ENCODE assay signal across 8 cellular contexts in genomic region chr22:49789289-49790141, GRCh38. TPM values are rescaled to one million over a fixed set of nuclear protein-coding genes. Genes with fewer than 3 reads are reported as not detected.
A peak's percentile ranks its signal among the peaks of the same experiment; 100 is the strongest.
DNase-seq lines count a peak whose midpoint lies in the region; ATAC-seq and TF ChIP-seq lines count a peak whose summit lies in the region.

No MANE protein-coding gene starts in this region.

- no peaks in the 10 kb centered on the region for H3K27me3 Mint-ChIP-seq in activated T-cell treated with anti-CD3 and anti-CD28 coated beads, Interleukin-2, amount 50 U/mL, for 4 hours (ENCODE audit: low read depth)

- H3K27me3 ChIP-seq in IMR-90 (ENCODE audit: control insufficient read depth, insufficient read depth, low read length), result no peaks in the 10 kb centered on the region

- H2AK9ac ChIP-seq in IMR-90 (replicated peaks; ENCODE audit: low read depth, low read length, poor library complexity), result peak overlapping the region; percentile 23

- TF ChIP-seq POLR2A in IMR-90 (IDR thresholded peaks at IDR 0.05; ENCODE audit: low read depth, low read length), result no peak

- no peak overlapping the region for H3K18ac ChIP-seq in IMR-90 (ENCODE audit: low read depth, low read length)

- H2BK20ac ChIP-seq in IMR-90 (ENCODE audit: low read depth, low read length), result no peak overlapping the region

- peaks cover 68% of the 10 kb centered on the region for H3K36me3 ChIP-seq in IMR-90 (ENCODE audit: control insufficient read depth, insufficient read depth, low read length)

- no peak overlapping the region for H3K23ac ChIP-seq in IMR-90 (ENCODE audit: low read depth, low read length)

- peak overlapping the region; percentile 23; the same call in 1 of the 2 replicates for H3K4me2 ChIP-seq in IMR-90 (ENCODE audit: low read depth, low read length)

- CTCF ChIA-PET in IMR-90 (lab: Yijun Ruan, JAX), result no interaction called here

- DNase-seq in IMR-90 (peak; percentile 45), left cardiac atrium (peak; percentile 59), OCI-M1 (lab: John Stamatoyannopoulos, UW) (no peak), anterior cingulate cortex (lab: John Stamatoyannopoulos, UW) (no peak), NCI-H1436 (lab: John Stamatoyannopoulos, UW) (no peak)
- no peak for DNase-seq in activated T-cell treated with anti-CD3 and anti-CD28 coated beads, Interleukin-2, amount 50 U/mL, for 4 hours
- peak; percentile 16 for DNase-seq in stimulated activated CD8-positive, alpha-beta memory T cell treated with anti-CD3 and anti-CD28 coated beads, Interleukin-12 subunit alpha, Interleukin-12 subunit beta, amount 100 ng/mL, for 24 hours (ENCODE audit: extremely low read depth)

- H3K4me1 ChIP-seq in IMR-90 (ENCODE audit: control insufficient read depth, insufficient read depth, low read length), result peaks cover 14% of the 10 kb centered on the region

- peaks cover 50% of the 10 kb centered on the region for H3K4me1 Mint-ChIP-seq in activated T-cell treated with anti-CD3 and anti-CD28 coated beads, Interleukin-2, amount 50 U/mL, for 4 hours (ENCODE audit: low read depth)

- no peaks in the 10 kb centered on the region for H3K9me3 ChIP-seq in IMR-90 (ENCODE audit: control insufficient read depth, insufficient read depth, low read length)

- H3K56ac ChIP-seq in IMR-90 (ENCODE audit: extremely low read depth, insufficient read depth, low read length), result no peak overlapping the region

- dilution Hi-C loops in IMR-90 (cut with HindIII; ENCODE audit: low sequenced_read_pairs, unreplicated experiment), result no loop called here

- H3K9me3 Mint-ChIP-seq in activated T-cell treated with anti-CD3 and anti-CD28 coated beads, Interleukin-2, amount 50 U/mL, for 4 hours, result no peaks in the 10 kb centered on the region

- WGBS in IMR-90 (ENCODE audit: extremely low coverage in 2 of 2, insufficient read length in 1 of 2), 2 experiments, result 92% methylated on average over 12 of the region's 26 CpGs; no CpG with 5 or more reads in 1 of the 2 experiments

- no peak for TF ChIP-seq RAD21 in IMR-90 (IDR thresholded peaks at IDR 0.05; ENCODE audit: low read length)

- peaks cover 35% of the 10 kb centered on the region for H3K36me3 Mint-ChIP-seq in activated T-cell treated with anti-CD3 and anti-CD28 coated beads, Interleukin-2, amount 50 U/mL, for 4 hours (ENCODE audit: insufficient read depth)

- peak overlapping the region; percentile 32; the same call in 1 of the 2 replicates for H3K27ac ChIP-seq in IMR-90 (ENCODE audit: insufficient read depth, low read length)

- H2AK5ac ChIP-seq in IMR-90 (ENCODE audit: low read depth, low read length), result no peak overlapping the region

- H2AFZ ChIP-seq in IMR-90 (replicated peaks; ENCODE audit: low read length, poor library complexity), result no peak overlapping the region

- H3K14ac ChIP-seq in IMR-90 (replicated peaks; ENCODE audit: low read depth, low read length), result 0 out of 2 replicates have a peak overlapping the region, but pooled peaks have one; percentile 12

- no peak for TF ChIP-seq CTCF in IMR-90 (conservative IDR thresholded peaks at IDR 0.05; ENCODE audit: low read depth, low read length)

- no TSS peak for BruUV-seq in IMR-90 (replicated peaks; lab: Mats Ljungman, UMichigan)

- H4K20me1 ChIP-seq in IMR-90 (ENCODE audit: insufficient read depth, low read length), result peaks cover 88% of the 10 kb centered on the region

- no peak overlapping the region for H2BK5ac ChIP-seq in IMR-90 (ENCODE audit: low read depth, low read length, poor library complexity, severe bottlenecking)

- intact Hi-C loops in IMR-90 (cut with micrococcal nuclease), result no loop called here
- intact Hi-C loops in left cardiac atrium (cut with DNase I), result loop anchor here (10.0 kb wide), 2 partner anchors 45 to 125 kb away; partner anchors contain the start of genes ALG12 (in 1 of the 2) and CRELD2 (in 1 of the 2)

- ATAC-seq in IMR-90 (ENCODE audit: low read depth) (peak; percentile 75), left cardiac atrium (peak; percentile 52 to 55), HG02840 (IDR thresholded peaks at IDR 0.05; ENCODE audit: low FRiP score, unreplicated experiment) (no peak)
- ATAC-seq in activated T-cell treated with anti-CD3 and anti-CD28 coated beads, Interleukin-2, amount 50 U/mL, for 4 hours, result peak; percentile 77 to 88

- H3K4ac ChIP-seq in IMR-90 (ENCODE audit: low read depth, low read length), result no peak overlapping the region

- H3K9me1 ChIP-seq in IMR-90 (ENCODE audit: insufficient read depth, low read length), result no peaks in the 10 kb centered on the region; the same call in 1 of the 2 replicates

- no peak overlapping the region for H3K4me3 ChIP-seq in IMR-90 (ENCODE audit: insufficient read depth, low read depth, low read length)

- no peak overlapping the region for H4K5ac ChIP-seq in IMR-90 (ENCODE audit: low read depth, low read length)

- no peak overlapping the region for H4K91ac ChIP-seq in IMR-90 (ENCODE audit: insufficient read depth, low read depth, low read length)

- peaks cover 25 to 83% of the 10 kb centered on the region in 2 experiments for H3K79me1 ChIP-seq in IMR-90 (ENCODE audit: low read depth in 1 of 2, low read length in 2 of 2)

- in situ Hi-C loops in IMR-90 (cut with MboI; ENCODE audit: low sequenced_read_pairs), result no loop called here

- no peak overlapping the region for H2BK15ac ChIP-seq in IMR-90 (ENCODE audit: low read depth, low read length)

- no peak overlapping the region for H2BK120ac ChIP-seq in IMR-90 (ENCODE audit: low read depth, low read length)

- POLR2A ChIA-PET in IMR-90 (lab: Charles Lee; ENCODE audit: unreplicated experiment), result no interaction called here

- peak overlapping the region; percentile 66 for H3K4me3 Mint-ChIP-seq in activated T-cell treated with anti-CD3 and anti-CD28 coated beads, Interleukin-2, amount 50 U/mL, for 4 hours

- no peak overlapping the region for H4K8ac ChIP-seq in IMR-90 (ENCODE audit: low read depth in 2 of 2, low read length in 2 of 2)

- no peak overlapping the region for H3K9ac ChIP-seq in IMR-90 (ENCODE audit: low read depth, low read length)

TF ChIP-seq in IMR-90, 13 proteins besides CTCF, POLR2A, EP300 and RAD21:
- peak; percentile 73; the same call in 1 of the 2 replicates for TF ChIP-seq MAZ (IDR thresholded peaks at IDR 0.05; ENCODE audit: borderline replicate concordance, low read depth, low read length)
- TF ChIP-seq NFE2L2 (IDR thresholded peaks at IDR 0.05; ENCODE audit: low read depth, low read length), result no peak
- no peak for TF ChIP-seq FOS (IDR thresholded peaks at IDR 0.05; ENCODE audit: low read depth, low read length)
- peak; percentile 74 for TF ChIP-seq CEBPB (IDR thresholded peaks at IDR 0.05; ENCODE audit: low read depth, low read length)

RNA-seq across cellular contexts. Expression of gene BRD1, which starts 38.2 kb away (rescaled TPM):
- 10.0 and 10.8 TPM in 2 replicates for total RNA-seq in IMR-90 (2012; rRNA removed)
- polyA plus RNA-seq in IMR-90 (2012; rRNA removed), result 9.4 and 10.6 TPM in 2 replicates
- 8.0 and 8.3 TPM in 2 replicates for polyA plus RNA-seq in IMR-90 (2012; cell fraction: cytosol; rRNA removed)
- polyA plus RNA-seq in IMR-90 (2012; cell fraction: nucleus; rRNA removed; ENCODE audit: low replicate concordance), result 42.9 and 49.7 TPM in 2 replicates
- 10 to 100 TPM; 26.8 to 34.9 (median 32.3) TPM for total RNA-seq in activated T-cell treated with anti-CD3 and anti-CD28 coated beads, Interleukin-2, amount 50 U/mL, for 4 hours
- total RNA-seq in left cardiac atrium, result 10 to 100 TPM; 17.8 to 19.6 TPM

Comparison
In these comparisons a context has a peak if more than half of its experiments do, and no peak if none do; other contexts are left out.
1. DNase-seq: peak in IMR-90 (single experiment), left cardiac atrium (single experiment) and stimulated activated CD8-positive, alpha-beta memory T cell treated with anti-CD3 and anti-CD28 coated beads, Interleukin-12 subunit alpha, Interleukin-12 subunit beta, amount 100 ng/mL, for 24 hours (single experiment); none in activated T-cell treated with anti-CD3 and anti-CD28 coated beads, Interleukin-2, amount 50 U/mL, for 4 hours (single experiment), OCI-M1 (single experiment), anterior cingulate cortex (0 of 58) and NCI-H1436 (single experiment).